Comparison of ENCODE assay signal across 15 cellular contexts in the genomic region with DNA sequence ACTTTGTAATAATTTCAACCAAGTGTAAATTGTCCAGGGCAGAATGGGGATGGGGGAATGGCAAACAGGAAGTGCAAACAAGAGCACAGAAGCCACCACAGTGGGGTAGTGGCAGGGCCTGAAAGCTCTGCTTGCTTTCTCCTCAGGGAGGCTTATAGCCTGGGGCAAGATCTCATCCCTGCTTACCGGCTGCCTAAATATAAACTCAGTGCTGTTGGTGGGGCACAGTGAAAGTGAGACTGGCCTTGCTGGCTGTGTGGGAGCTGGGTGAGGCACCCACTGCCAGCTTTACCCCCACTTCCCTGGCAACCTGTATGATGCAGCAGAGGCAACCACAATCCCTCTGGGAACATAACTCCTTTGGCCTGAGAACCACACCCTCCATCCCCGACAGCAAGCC. TPM values are rescaled to one million over a fixed set of nuclear protein-coding genes. Genes with fewer than 3 reads are reported as not detected.
DNase-seq lines count a peak whose midpoint lies in the region; ATAC-seq and TF ChIP-seq lines count a peak whose summit lies in the region.
"Had no signal": no experiment of that assay in that cellular context is flagged by ENCODE, and none has a peak within 500 bp of the region (broad histone marks: within the 10 kb centered on the region; RNA-seq: fewer than 3 reads in every experiment).

No MANE protein-coding gene starts in this region.

- peaks cover 50% of the 10 kb centered on the region for H3K4me1 Mint-ChIP-seq in activated CD4-positive, alpha-beta T cell treated with anti-CD3 and anti-CD28 coated beads for 36 hours
- peaks cover 29 to 51% (median 45%) of the 10 kb centered on the region in 4 donors for H3K4me1 Mint-ChIP-seq in naive thymus-derived CD8-positive, alpha-beta T cell

- H3K4me3 ChIP-seq in WERI-Rb-1 (ENCODE audit: low read depth, low read length) = no peak overlapping the region
- no peak overlapping the region for H3K4me3 ChIP-seq in adrenal gland
- H3K4me3 ChIP-seq: cardiac muscle cell, thoracic aorta had no signal

- intact Hi-C loops in activated CD4-positive, alpha-beta T cell treated with anti-CD3 and anti-CD28 coated beads for 36 hours (cut with DNase I, micrococcal nuclease) = loop anchor here in 1 of 2 experiments (10.0 kb wide), 1 partner anchor 96 kb away; no protein-coding TSS in a partner anchor
- intact Hi-C loops in adrenal gland (cut with DNase I) = no loop called here

- no peaks in the 10 kb centered on the region for H3K27me3 Mint-ChIP-seq in activated CD4-positive, alpha-beta T cell treated with anti-CD3 and anti-CD28 coated beads for 36 hours
- no peaks in the 10 kb centered on the region for H3K27me3 Mint-ChIP-seq in naive thymus-derived CD8-positive, alpha-beta T cell

- H3K9me3 ChIP-seq in WERI-Rb-1 (ENCODE audit: severe bottlenecking) (no peaks in the 10 kb centered on the region), adrenal gland (replicated peaks in 1 of 3) (no peaks in the 10 kb centered on the region)
- H3K9me3 ChIP-seq: neutrophil, thoracic aorta had no signal

- H3K27ac ChIP-seq in VCaP (peak overlapping the region; percentile 61), WERI-Rb-1 (no peak overlapping the region), adrenal gland (no peak overlapping the region)
- H3K27ac ChIP-seq: cardiac muscle cell, neutrophil, thoracic aorta had no signal

- TF ChIP-seq CTCF in VCaP (conservative IDR thresholded peaks at IDR 0.05) (no peak), WERI-Rb-1 (IDR thresholded peaks at IDR 0.05; ENCODE audit: low read depth, low read length) (no peak), adrenal gland (IDR thresholded peaks at IDR 0.05) (no peak)

- no peak overlapping the region for H3K4me3 Mint-ChIP-seq in activated CD4-positive, alpha-beta T cell treated with anti-CD3 and anti-CD28 coated beads for 36 hours
- H3K4me3 Mint-ChIP-seq in naive thymus-derived CD8-positive, alpha-beta T cell = peak overlapping the region in 6 of 10 donors; percentile 6 to 63 (median 44)

- ATAC-seq in activated CD4-positive, alpha-beta T cell treated with anti-CD3 and anti-CD28 coated beads for 36 hours = peak; percentile 37
- no peak for ATAC-seq in naive thymus-derived CD8-positive, alpha-beta T cell

- no peak for DNase-seq in activated CD4-positive, alpha-beta T cell treated with anti-CD3 and anti-CD28 coated beads for 36 hours
- DNase-seq in activated CD4-positive, alpha-beta T cell treated with anti-CD3 and anti-CD28 coated beads for 4 hours = no peak
- DNase-seq in HT1080 (ENCODE audit: low read depth) (peak; percentile 41), WERI-Rb-1 (no peak), epidermal melanocyte (ENCODE audit: insufficient read length, low spot score) (no peak), adrenal gland (no peak)
- no peak for DNase-seq in naive thymus-derived CD8-positive, alpha-beta T cell
- DNase-seq: activated CD8-positive, alpha-beta memory T cell treated with anti-CD3 and anti-CD28 coated beads, Interleukin-2, amount 50 U/mL, for 48 hours; GDM1; NCI-H2029; stimulated activated CD4-positive, alpha-beta T cell treated with anti-CD3 and anti-CD28 coated beads, Interleukin-2, amount 100 ng/mL, for 48 hours had no signal

- CTCF ChIA-PET in activated CD4-positive, alpha-beta T cell treated with anti-CD3 and anti-CD28 coated beads for 36 hours (lab: Charles Lee) = interaction anchor here (0.8 to 2.0 kb wide), 6 partner anchors 15 to 446 kb away, joined by 3 to 8 read pairs (median 4); no protein-coding TSS in a partner anchor

- H3K9me3 Mint-ChIP-seq in activated CD4-positive, alpha-beta T cell treated with anti-CD3 and anti-CD28 coated beads for 36 hours (ENCODE audit: low read depth) = peaks cover 11% of the 10 kb centered on the region
- H3K9me3 Mint-ChIP-seq in naive thymus-derived CD8-positive, alpha-beta T cell = peaks cover 0 to 23% (median 15%) of the 10 kb centered on the region in 9 donors

- H3K36me3 ChIP-seq in WERI-Rb-1 = no peaks in the 10 kb centered on the region
- H3K36me3 ChIP-seq in adrenal gland (replicated peaks in 1 of 2) = no peaks in the 10 kb centered on the region
- H3K36me3 ChIP-seq: cardiac muscle cell, neutrophil had no signal

- TF ChIP-seq POLR2A in adrenal gland (IDR thresholded peaks at IDR 0.05) = no peak

- WGBS in adrenal gland, 4 donors = 68 to 86% (median 77%) methylated on average over 1 to 2 of the region's 2 CpGs

- no peaks in the 10 kb centered on the region for H3K36me3 Mint-ChIP-seq in activated CD4-positive, alpha-beta T cell treated with anti-CD3 and anti-CD28 coated beads for 36 hours (ENCODE audit: low read depth)
- peaks cover 0 to 14% (median 10%) of the 10 kb centered on the region in 3 donors for H3K36me3 Mint-ChIP-seq in naive thymus-derived CD8-positive, alpha-beta T cell

- H3K4me1 ChIP-seq in adrenal gland (replicated peaks in 1 of 2) = no peaks in the 10 kb centered on the region

- peak overlapping the region; percentile 37 for H3K27ac Mint-ChIP-seq in activated CD4-positive, alpha-beta T cell treated with anti-CD3 and anti-CD28 coated beads for 36 hours
- peak overlapping the region; percentile 3 to 89 (median 78) for H3K27ac Mint-ChIP-seq in naive thymus-derived CD8-positive, alpha-beta T cell

- no peaks in the 10 kb centered on the region for H3K27me3 ChIP-seq in WERI-Rb-1 (ENCODE audit: insufficient read depth, low read depth, severe bottlenecking)
- H3K27me3 ChIP-seq in adrenal gland = no peaks in the 10 kb centered on the region
- H3K27me3 ChIP-seq: cardiac muscle cell had no signal

- POLR2A ChIA-PET in activated CD4-positive, alpha-beta T cell treated with anti-CD3 and anti-CD28 coated beads for 36 hours (lab: Charles Lee) = no interaction called here
- POLR2A ChIA-PET in naive thymus-derived CD8-positive, alpha-beta T cell (lab: Charles Lee) = interaction anchor here (0.6 to 1.1 kb wide), 2 partner anchors 16 to 233 kb away, joined by 3 to 4 read pairs; a partner anchor contains a TSS

RNA-seq across cellular contexts. Expression of a gene that starts 15.2 kb away (rescaled TPM):
- not detected for total RNA-seq in activated CD4-positive, alpha-beta T cell treated with anti-CD3 and anti-CD28 coated beads for 36 hours
- total RNA-seq in HT1080 (2014; rRNA removed; shearing (Covaris generic)) = 0.07 and 0.14 TPM in 2 replicates
- not detected in 2 replicates for polyA plus RNA-seq in HT1080 (2015; cell fraction: cytosol; rRNA removed)
- not detected in 2 replicates for polyA plus RNA-seq in HT1080 (2015; cell fraction: nucleus; rRNA removed)
- not detected for total RNA-seq in naive thymus-derived CD8-positive, alpha-beta T cell
- not detected for polyA plus RNA-seq in naive thymus-derived CD8-positive, alpha-beta T cell
- total RNA-seq in adrenal gland = 1 to 10 TPM in 2 of 8 donors, under 1 TPM in 6; 0.12 to 1.3 (median 0.81) TPM
- under 1 TPM in 2 of 3 donors, not detected in 1; 0.08 to 0.20 TPM for polyA plus RNA-seq in adrenal gland

RNA-seq across cellular contexts. Expression of a gene that starts 18.9 kb away (rescaled TPM):
- under 1 TPM; 0.39 to 0.56 TPM for total RNA-seq in activated CD4-positive, alpha-beta T cell treated with anti-CD3 and anti-CD28 coated beads for 36 hours
- total RNA-seq in HT1080 (2014; rRNA removed; shearing (Covaris generic)) = 0.19 and 1.0 TPM in 2 replicates
- 0.06 TPM in 1 of 2 replicates, not detected in the other for polyA plus RNA-seq in HT1080 (2015; cell fraction: cytosol; rRNA removed)
- polyA plus RNA-seq in HT1080 (2015; cell fraction: nucleus; rRNA removed) = 0.06 TPM in 1 of 2 replicates, not detected in the other
- 10 to 100 TPM; 13.4 to 14.0 TPM for total RNA-seq in naive thymus-derived CD8-positive, alpha-beta T cell
- 1 to 10 TPM; 8.0 to 10.0 (median 9.1) TPM for polyA plus RNA-seq in naive thymus-derived CD8-positive, alpha-beta T cell
- total RNA-seq in adrenal gland = under 1 TPM in 4 of 8 donors, not detected in 4; 0.12 to 0.79 (median 0.31) TPM
- polyA plus RNA-seq in adrenal gland = under 1 TPM in 2 of 3 donors, not detected in 1; 0.03 to 0.16 TPM
- total RNA-seq: thoracic aorta had no signal
